28 cellular contexts compared by ENCODE assay signal in the genomic region with DNA sequence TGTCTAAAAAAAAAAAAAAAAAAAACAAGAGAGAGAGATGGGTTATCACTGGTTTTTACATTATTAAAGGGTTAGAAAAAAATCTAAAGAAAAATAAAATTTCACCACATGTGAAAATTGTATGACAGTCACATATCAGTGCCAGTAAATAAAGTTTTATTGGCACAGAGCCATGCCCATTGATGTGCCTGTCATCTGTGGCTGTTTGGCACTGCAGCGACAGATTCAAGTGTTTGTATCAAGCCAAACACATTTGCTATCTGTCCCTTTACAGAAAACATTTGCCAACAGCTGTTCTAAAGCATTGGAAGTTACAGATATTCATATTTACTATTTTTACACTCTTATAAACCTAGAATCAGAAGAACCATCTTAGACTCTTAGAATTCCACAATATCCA. TPM values are rescaled to one million over a fixed set of nuclear protein-coding genes. Genes with fewer than 3 reads are reported as not detected.
"Had no signal": no experiment of that assay in that cellular context is flagged by ENCODE, and none has a peak within 500 bp of the region (broad histone marks: within the 10 kb centered on the region; RNA-seq: fewer than 3 reads in every experiment).

No MANE protein-coding gene starts in this region.

- H3K4me3 ChIP-seq: cardiac muscle cell, hepatocyte, left lung, lung, sigmoid colon, smooth muscle cell, upper lobe of right lung had no signal

- ATAC-seq: activated CD4-positive, alpha-beta T cell treated with anti-CD3 and anti-CD28 coated beads for 36 hours; activated T-cell treated with anti-CD3 and anti-CD28 coated beads, Interleukin-2, amount 50 U/mL, for 72 hours; foreskin keratinocyte; left lung; naive thymus-derived CD4-positive, alpha-beta T cell; stimulated activated memory B cell treated with anti-CD40 and anti-IgM and Interleukin-4, amounts not matched to agents 10 μg/mL and 1 μg/mL and 100 μg/mL, for 72 hours; upper lobe of right lung had no signal

- H3K4me1 ChIP-seq: foreskin keratinocyte had no signal

- H2AFZ ChIP-seq: hepatocyte had no signal

- H3K79me2 ChIP-seq: hepatocyte had no signal

- H3K27me3 ChIP-seq: cardiac muscle cell, foreskin keratinocyte, hepatocyte, upper lobe of right lung had no signal

- DNase-seq: activated B cell treated with CpG ODN at 0.5 μM for 24 hours; activated CD4-positive, alpha-beta T cell treated with anti-CD3 and anti-CD28 coated beads for 36 hours; activated CD4-positive, alpha-beta T cell treated with anti-CD3 and anti-CD28 coated beads, Interleukin-2, amount 50 U/mL, for 48 hours; activated effector memory CD4-positive, alpha-beta T cell treated with Interleukin-2 at 50 U/mL for 16 hours; activated naive CD4-positive, alpha-beta T cell treated with anti-CD3 and anti-CD28 coated beads for 36 hours; activated naive CD8-positive, alpha-beta T cell treated with anti-CD3 and anti-CD28 coated beads, Interleukin-2, amount 10 ng/mL, durations not matched to agents 7 days and 5 days; activated T-cell treated with anti-CD3 and anti-CD28 coated beads, Interleukin-2, amount 50 U/mL, for 72 hours; effector CD8-positive, alpha-beta T cell; foreskin keratinocyte; immature natural killer cell; left lung; naive thymus-derived CD4-positive, alpha-beta T cell; occipital lobe; retina; sigmoid colon; stimulated activated CD4-positive, alpha-beta T cell treated with anti-CD3 and anti-CD28 coated beads, Interleukin-15, amount 100 ng/mL, for 24 hours; upper lobe of right lung had no signal

- H3K9me3 ChIP-seq: left lung, sigmoid colon, upper lobe of right lung had no signal

- H3K36me3 ChIP-seq: cardiac muscle cell, sigmoid colon, upper lobe of right lung had no signal

- FAIRE-seq: TTC549 had no signal

- H3K27ac ChIP-seq: cardiac muscle cell, foreskin keratinocyte, hepatocyte, left lung, sigmoid colon, upper lobe of right lung had no signal

RNA-seq across cellular contexts. Expression of gene B3GNT3, which starts 27.4 kb away (rescaled TPM):
- total RNA-seq: activated B cell treated with CpG ODN at 0.5 μM for 24 hours; activated CD8-positive, alpha-beta memory T cell treated with anti-CD3 and anti-CD28 coated beads for 36 hours; activated naive CD8-positive, alpha-beta T cell treated with anti-CD3 and anti-CD28 coated beads, Interleukin-2, amount 10 ng/mL, durations not matched to agents 7 days and 5 days; cardiac muscle cell; chondrocyte; neural crest cell; occipital lobe had no signal
- polyA plus RNA-seq: cardiac muscle cell, immature natural killer cell, smooth muscle cell had no signal

RNA-seq across cellular contexts. Expression of gene INSL3, which starts 53.8 kb away (rescaled TPM):
- total RNA-seq: chondrocyte, hepatocyte, kidney epithelial cell, lung, neural crest cell, occipital lobe, posterior vena cava, sigmoid colon, upper lobe of right lung had no signal
- polyA plus RNA-seq: cardiac muscle cell had no signal
